ENCODE assay signal across 26 cellular contexts in genomic region chr7:146926833-146927232, GRCh38.
"Had no signal": no experiment of that assay in that cellular context is flagged by ENCODE, and none has a peak within 500 bp of the region (broad histone marks: within the 10 kb centered on the region; RNA-seq: fewer than 3 reads in every experiment).

No MANE protein-coding gene starts in this region.

- DNase-seq: activated CD4-positive, alpha-beta T cell treated with anti-CD3 and anti-CD28 coated beads, Interleukin-2, amount 10 ng/mL, durations not matched to agents 24 days and 14 days; activated CD4-positive, alpha-beta T cell treated with anti-CD3 and anti-CD28 coated beads, Interleukin-2, amount 50 U/mL, for 48 hours; activated CD4-positive, CD25-positive, alpha-beta regulatory T cell treated with anti-CD3 and anti-CD28 coated beads, Interleukin-2, amount 50 U/mL, for 72 hours; activated CD8-positive, alpha-beta memory T cell treated with anti-CD3 and anti-CD28 coated beads, Interleukin-2, amount 10 ng/mL, durations not matched to agents 7 days and 5 days; activated effector memory CD4-positive, alpha-beta T cell treated with anti-CD3 and anti-CD28 coated beads, Interleukin-2, amount 50 U/mL, for 16 hours; activated naive CD4-positive, alpha-beta T cell treated with anti-CD3 and anti-CD28 coated beads for 36 hours; activated T-cell treated with anti-CD3 and anti-CD28 coated beads, Interleukin-2, amount 50 U/mL, for 4 hours; adrenal gland; anterior cingulate cortex; MG63; MV-4-11; NCI-H1092 treated with DMSO at 0.1 percent for 48 hours; NCI-H1417 treated with DMSO at 0.1 percent for 48 hours; NCI-H1694; NCI-H2029; NCI-H2107; NCI-H345; NCI-H510A; NCI-H526 treated with DMSO at 0.1 percent for 48 hours; NCI-H82; OCI-M1; RPMI8226; T-helper 9 cell had no signal

- ATAC-seq: activated CD8-positive, alpha-beta memory T cell treated with anti-CD3 and anti-CD28 coated beads, Interleukin-2, amount 10 ng/mL, durations not matched to agents 7 days and 5 days; activated T-cell treated with anti-CD3 and anti-CD28 coated beads, Interleukin-2, amount 50 U/mL, for 4 hours; Panc1; Right ventricle myocardium inferior; WTC11 had no signal

- H3K9me3 ChIP-seq: adrenal gland, MG63 had no signal

- H3K36me3 ChIP-seq: adrenal gland, MG63 had no signal

- H3K4me3 ChIP-seq: adrenal gland, MG63 had no signal

- H3K4me1 ChIP-seq: adrenal gland had no signal

- H3K27ac ChIP-seq: adrenal gland had no signal

- H3K27me3 ChIP-seq: adrenal gland, MG63 had no signal
